In the genomic region with DNA sequence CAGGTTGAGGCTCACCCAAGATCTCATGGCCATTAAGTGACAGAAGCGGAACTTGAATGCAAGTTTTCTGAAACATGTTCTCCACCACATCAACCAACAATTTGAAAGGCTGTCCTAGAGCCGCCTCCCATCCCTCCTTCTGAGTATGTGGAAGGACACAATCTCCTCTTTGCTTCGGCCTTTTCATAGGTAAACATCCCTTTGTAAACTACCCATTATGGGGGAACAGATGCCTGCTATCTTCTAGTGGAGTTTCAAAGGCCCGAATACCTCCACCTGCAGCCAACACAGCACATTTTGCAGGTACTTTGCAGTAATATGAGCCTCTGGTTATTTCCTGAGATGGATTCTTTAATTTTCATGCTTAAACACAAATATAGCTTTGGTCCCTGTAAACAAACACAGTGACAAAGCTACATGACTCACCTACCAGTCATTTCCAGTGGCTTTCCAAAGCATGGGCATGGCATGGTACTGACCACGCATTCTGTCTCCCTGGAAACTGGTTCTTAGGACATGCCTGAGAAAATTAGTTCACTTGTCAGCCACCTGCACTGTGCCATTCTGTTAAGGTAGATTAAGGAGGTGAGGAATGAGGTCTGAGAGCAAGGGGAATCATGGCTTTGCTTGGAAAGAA, we compare ENCODE assay signal across 9 cellular contexts.
DNase-seq lines count a peak whose midpoint lies in the region; ATAC-seq and TF ChIP-seq lines count a peak whose summit lies in the region.
"Had no signal": no experiment of that assay in that cellular context is flagged by ENCODE, and none has a peak within 500 bp of the region (broad histone marks: within the 10 kb centered on the region; RNA-seq: fewer than 3 reads in every experiment).

No MANE protein-coding gene starts in this region.

- H3K4me1 ChIP-seq in MM.1S (ENCODE audit: low read length) (peaks cover 11% of the 10 kb centered on the region), lower lobe of right lung (no peaks in the 10 kb centered on the region)

- no peaks in the 10 kb centered on the region for H3K36me3 ChIP-seq in MM.1S (replicated peaks; ENCODE audit: insufficient read depth, low read length)
- H3K36me3 ChIP-seq in brain microvascular endothelial cell (replicated peaks): no peaks in the 10 kb centered on the region
- H3K36me3 ChIP-seq in lower lobe of right lung: no peaks in the 10 kb centered on the region

- H3K9me3 ChIP-seq in MM.1S (replicated peaks; ENCODE audit: insufficient read depth, low read length) (no peaks in the 10 kb centered on the region), lower lobe of right lung (no peaks in the 10 kb centered on the region)

- H4K20me1 ChIP-seq in MM.1S (ENCODE audit: insufficient read depth, low read length): no peaks in the 10 kb centered on the region

- in situ Hi-C loops in brain microvascular endothelial cell (cut with HindIII; ENCODE audit: low pct_ligation_motif_present, low sequenced_read_pairs): no loop called here

- H3K9ac ChIP-seq in MM.1S (ENCODE audit: low read length): no peak overlapping the region

- no peak overlapping the region for H3K4me2 ChIP-seq in MM.1S (ENCODE audit: low read depth, low read length)

- H3K27me3 ChIP-seq in MM.1S (replicated peaks; ENCODE audit: insufficient read depth, low read length): no peaks in the 10 kb centered on the region
- no peaks in the 10 kb centered on the region for H3K27me3 ChIP-seq in brain microvascular endothelial cell (replicated peaks)
- no peaks in the 10 kb centered on the region for H3K27me3 ChIP-seq in lower lobe of right lung (ENCODE audit: low read depth)

- peaks cover 14% of the 10 kb centered on the region; the same call in 1 of the 2 replicates for H3F3A ChIP-seq in MM.1S (ENCODE audit: insufficient read depth, low read length)

- TF ChIP-seq CTCF in MM.1S (IDR thresholded peaks at IDR 0.05; ENCODE audit: low read length): no peak
- no peak for TF ChIP-seq CTCF in brain microvascular endothelial cell (IDR thresholded peaks at IDR 0.05; ENCODE audit: low read depth, low read length, missing control alignments)
- TF ChIP-seq CTCF in lower lobe of right lung (IDR thresholded peaks at IDR 0.05): no peak
- no peak for TF ChIP-seq CTCF in omental fat pad (IDR thresholded peaks at IDR 0.05)

- ATAC-seq in lower lobe of right lung: peak; percentile 63 to 72
- ATAC-seq in GM18907 (IDR thresholded peaks at IDR 0.05; ENCODE audit: unreplicated experiment): no peak
- ATAC-seq in omental fat pad (ENCODE audit: low FRiP score): no peak
- ATAC-seq in HG03571 (IDR thresholded peaks at IDR 0.05; ENCODE audit: unreplicated experiment): no peak

- DNase-seq in DMS53 treated with DMSO at 0.1 percent for 48 hours (lab: John Stamatoyannopoulos, UW; ENCODE audit: unreplicated experiment) (peak; percentile 92), MM.1S (peak; percentile 26), brain microvascular endothelial cell (peak; percentile 59), lower lobe of right lung (no peak), omental fat pad (ENCODE audit: low spot score) (no peak)
- DNase-seq in activated CD4-positive, alpha-beta T cell treated with anti-CD3 and anti-CD28 coated beads for 1 hour: no peak

- H3K79me2 ChIP-seq in MM.1S (ENCODE audit: low read length): no peaks in the 10 kb centered on the region

- no peak overlapping the region for H2AFZ ChIP-seq in MM.1S (ENCODE audit: low read length)

- H3K4me3 ChIP-seq in MM.1S (ENCODE audit: low read length): no peak overlapping the region
- no peak overlapping the region for H3K4me3 ChIP-seq in brain microvascular endothelial cell (ENCODE audit: low read depth, low read length)
- no peak overlapping the region for H3K4me3 ChIP-seq in lower lobe of right lung
- H3K4me3 ChIP-seq: skin epidermis had no signal

- no peak overlapping the region for H3K27ac ChIP-seq in MM.1S (ENCODE audit: low read length)
- no peak overlapping the region for H3K27ac ChIP-seq in brain microvascular endothelial cell
- H3K27ac ChIP-seq in lower lobe of right lung: no peak overlapping the region
- H3K27ac ChIP-seq: skin epidermis had no signal

- H3K9me2 ChIP-seq in MM.1S (replicated peaks; ENCODE audit: insufficient read depth, low read length): no peaks in the 10 kb centered on the region

- intact Hi-C loops in lower lobe of right lung (cut with DNase I): no loop called here

Comparison
In these comparisons a context has a peak if more than half of its experiments do, and no peak if none do; other contexts are left out.
1. DNase-seq: peak in DMS53 treated with DMSO at 0.1 percent for 48 hours (single experiment), MM.1S (single experiment) and brain microvascular endothelial cell (single experiment); none in lower lobe of right lung (single experiment), omental fat pad (single experiment) and activated CD4-positive, alpha-beta T cell treated with anti-CD3 and anti-CD28 coated beads for 1 hour (single experiment).
2. ATAC-seq: peak in lower lobe of right lung (2 of 2); none in GM18907 (single experiment), omental fat pad (single experiment) and HG03571 (single experiment).